ENCODE assay signal across 28 cellular contexts in the genomic region with DNA sequence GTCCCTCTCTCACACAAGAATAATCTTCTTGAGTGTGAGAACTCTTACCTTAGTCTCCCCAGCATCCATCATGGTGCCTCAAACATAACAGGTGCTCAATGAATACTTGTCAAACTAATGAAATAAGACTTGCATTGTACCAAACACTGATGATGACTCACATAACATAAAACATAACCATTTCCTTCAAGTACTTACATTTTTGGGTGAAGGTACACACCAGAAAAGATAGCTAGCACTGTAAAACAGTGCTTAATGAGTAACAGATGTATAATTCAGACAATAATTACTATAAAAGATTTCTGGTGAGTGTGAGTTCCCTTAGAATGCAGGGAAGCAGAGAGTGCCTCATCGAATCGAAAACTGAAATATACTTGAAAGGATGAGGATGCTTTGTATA.
"Had no signal": no experiment of that assay in that cellular context is flagged by ENCODE, and none has a peak within 500 bp of the region (broad histone marks: within the 10 kb centered on the region; RNA-seq: fewer than 3 reads in every experiment).

No MANE protein-coding gene starts in this region.

- H3K4me1 ChIP-seq: body of pancreas, esophagus muscularis mucosa, foreskin keratinocyte, gastrocnemius medialis, heart left ventricle had no signal

- ATAC-seq: activated CD4-positive, alpha-beta T cell treated with anti-CD3 and anti-CD28 coated beads for 36 hours; activated naive CD4-positive, alpha-beta T cell treated with anti-CD3 and anti-CD28 coated beads, Interleukin-2, amount 50 U/mL, for 72 hours; activated T-cell treated with anti-CD3 and anti-CD28 coated beads, Interleukin-2, amount 50 U/mL, for 72 hours; body of pancreas; effector memory CD8-positive, alpha-beta T cell; foreskin keratinocyte; gastrocnemius medialis; heart left ventricle; T-helper 17 cell had no signal

- H3K27me3 ChIP-seq: body of pancreas, esophagus muscularis mucosa, foreskin keratinocyte, gastrocnemius medialis, heart left ventricle had no signal

- H3K27ac ChIP-seq: body of pancreas, esophagus muscularis mucosa, foreskin keratinocyte, gastrocnemius medialis, heart left ventricle had no signal

- H3K36me3 ChIP-seq: esophagus muscularis mucosa, gastrocnemius medialis, heart left ventricle had no signal

- H3K4me3 ChIP-seq: body of pancreas, esophagus muscularis mucosa, gastrocnemius medialis, heart left ventricle had no signal

- H3K9me3 ChIP-seq: body of pancreas had no signal

- DNase-seq: activated CD4-positive, alpha-beta memory T cell treated with anti-CD3 and anti-CD28 coated beads, Interleukin-2, amount 10 ng/mL, durations not matched to agents 7 days and 5 days; activated CD4-positive, alpha-beta T cell treated with anti-CD3 and anti-CD28 coated beads for 36 hours; activated CD4-positive, alpha-beta T cell treated with anti-CD3 and anti-CD28 coated beads, Interleukin-2, amount 10 ng/mL, durations not matched to agents 24 days and 14 days; activated CD4-positive, CD25-positive, alpha-beta regulatory T cell; activated CD4-positive, CD25-positive, alpha-beta regulatory T cell treated with anti-CD3 and anti-CD28 coated beads, Interleukin-2, amount 50 U/mL, for 72 hours; activated CD8-positive, alpha-beta memory T cell treated with anti-CD3 and anti-CD28 coated beads, Interleukin-2, amount 50 U/mL, for 48 hours; activated gamma-delta T cell; activated naive CD4-positive, alpha-beta T cell; activated naive CD4-positive, alpha-beta T cell treated with anti-CD3 and anti-CD28 coated beads, Interleukin-2, amount 10 ng/mL, durations not matched to agents 7 days and 5 days; activated naive CD8-positive, alpha-beta T cell treated with anti-CD3 and anti-CD28 coated beads, Interleukin-2, amount 10 ng/mL, durations not matched to agents 7 days and 5 days; activated T-cell treated with anti-CD3 and anti-CD28 coated beads for 4 hours; activated T-cell treated with anti-CD3 and anti-CD28 coated beads, Interleukin-2, amount 50 U/mL, for 24 hours; activated T-cell treated with anti-CD3 and anti-CD28 coated beads, Interleukin-2, amount 50 U/mL, for 72 hours; body of pancreas; caudate nucleus; cortex of kidney; dermis blood vessel endothelial cell; effector CD4-positive, alpha-beta T cell; effector memory CD8-positive, alpha-beta T cell; erythroblast; foreskin keratinocyte; gastrocnemius medialis; glutamatergic neuron; heart left ventricle; T-helper 1 cell; T-helper 17 cell had no signal
